Comparison of ENCODE assay signal across 11 cellular contexts in genomic region chr1:54490361-54491248, GRCh38. TPM values are rescaled to one million over a fixed set of nuclear protein-coding genes. Genes with fewer than 3 reads are reported as not detected.
DNase-seq lines count a peak whose midpoint lies in the region; ATAC-seq and TF ChIP-seq lines count a peak whose summit lies in the region.
"Had no signal": no experiment of that assay in that cellular context is flagged by ENCODE, and none has a peak within 500 bp of the region (broad histone marks: within the 10 kb centered on the region; RNA-seq: fewer than 3 reads in every experiment).

No MANE protein-coding gene starts in this region.

- POLR2A ChIA-PET in CD8-positive, alpha-beta T cell (lab: Charles Lee) = interaction anchor here (1.5 to 5.1 kb wide), 2 partner anchors 84 to 87 kb away, joined by 5 to 70 read pairs; partner anchors contain the start of gene SSBP3
- POLR2A ChIA-PET in HEK293 (lab: Yijun Ruan, JAX) = no interaction called here

- H3K27ac ChIP-seq in CD8-positive, alpha-beta T cell (ENCODE audit: low read depth, low read length) = no peak overlapping the region
- no peak overlapping the region for H3K27ac ChIP-seq in HEK293 (ENCODE audit: extremely low read depth, low read depth, low read length)
- peak overlapping the region; percentile 66 to 92 for H3K27ac ChIP-seq in ascending aorta

- ATAC-seq in CD8-positive, alpha-beta T cell = no peak
- ATAC-seq in naive B cell (ENCODE audit: low read depth in 2 of 2) = no peak
- no peak for ATAC-seq in GM18909 (IDR thresholded peaks at IDR 0.05; ENCODE audit: poor library complexity, unreplicated experiment)
- no peak for ATAC-seq in HG02642 (IDR thresholded peaks at IDR 0.05; ENCODE audit: poor library complexity, unreplicated experiment)
- no peak for ATAC-seq in HG02884 (IDR thresholded peaks at IDR 0.05; ENCODE audit: unreplicated experiment)

- H3K36me3 Mint-ChIP-seq in CD8-positive, alpha-beta T cell = no peaks in the 10 kb centered on the region
- H3K36me3 Mint-ChIP-seq in naive B cell = peaks cover 0 to 7% of the 10 kb centered on the region in 2 donors

- intact Hi-C loops in CD8-positive, alpha-beta T cell (cut with DNase I, micrococcal nuclease) = no loop called here
- intact Hi-C loops in ascending aorta (cut with DNase I) = loop anchor here (2.0 to 10.0 kb wide), 3 partner anchors 56 to 596 kb away; partner anchors contain the start of genes DIO1 and TTC4

- DNase-seq in CD8-positive, alpha-beta T cell = no peak
- DNase-seq in ascending aorta (ENCODE audit: low spot score in 2 of 2) (no peak), naive B cell (no peak), GF-D8 (lab: John Stamatoyannopoulos, UW) (no peak)
- DNase-seq: activated CD4-positive, alpha-beta T cell treated with anti-CD3 and anti-CD28 coated beads, Interleukin-2, amount 50 U/mL, for 4 hours; hippocampal formation; stimulated activated CD8-positive, alpha-beta memory T cell treated with anti-CD3 and anti-CD28 coated beads, Interleukin-4, amount 100 ng/mL, for 48 hours had no signal

- no peak overlapping the region for H3K27ac Mint-ChIP-seq in CD8-positive, alpha-beta T cell
- H3K27ac Mint-ChIP-seq in naive B cell = peak overlapping the region in 1 of 6 donors; percentile 42

- H3K4me1 Mint-ChIP-seq in CD8-positive, alpha-beta T cell (ENCODE audit: low read depth) = peaks cover 27% of the 10 kb centered on the region
- peaks cover 23 to 40% (median 32%) of the 10 kb centered on the region in 3 donors for H3K4me1 Mint-ChIP-seq in naive B cell

- CTCF ChIA-PET in CD8-positive, alpha-beta T cell (lab: Charles Lee) = interaction anchor here (0.8 to 3.4 kb wide), 32 partner anchors 13 to 630 kb away, joined by 3 to 35 read pairs (median 5); no protein-coding TSS in a partner anchor
- CTCF ChIA-PET in HEK293 (lab: Yijun Ruan, JAX) = interaction anchor here (0.7 to 1.7 kb wide), 12 partner anchors 29 to 630 kb away, joined by 3 to 16 read pairs (median 4); partner anchors contain the start of gene SSBP3

- peaks cover 11% of the 10 kb centered on the region for H3K27me3 Mint-ChIP-seq in CD8-positive, alpha-beta T cell (ENCODE audit: low read depth)
- H3K27me3 Mint-ChIP-seq in naive B cell = peaks cover 11 to 34% (median 19%) of the 10 kb centered on the region in 3 donors

- H3K4me3 Mint-ChIP-seq in CD8-positive, alpha-beta T cell = peak overlapping the region; percentile 43
- H3K4me3 Mint-ChIP-seq in naive B cell = peak overlapping the region in 6 of 8 donors; percentile 37 to 96 (median 62)

- no peaks in the 10 kb centered on the region for H3K36me3 ChIP-seq in CD8-positive, alpha-beta T cell (ENCODE audit: insufficient read depth, low read length)
- H3K36me3 ChIP-seq in HEK293 (ENCODE audit: control insufficient read depth in 2 of 2, insufficient read depth in 1 of 2, low read length in 2 of 2) = no peaks in the 10 kb centered on the region
- H3K36me3 ChIP-seq in ascending aorta = no peaks in the 10 kb centered on the region

- H3K27me3 ChIP-seq in CD8-positive, alpha-beta T cell (ENCODE audit: insufficient read depth, low read length) = no peaks in the 10 kb centered on the region
- no peaks in the 10 kb centered on the region for H3K27me3 ChIP-seq in ascending aorta

- H3K4me3 ChIP-seq in CD8-positive, alpha-beta T cell (ENCODE audit: low read depth, low read length) = no peak overlapping the region
- H3K4me3 ChIP-seq in HEK293 (ENCODE audit: low read depth, low read length) = no peak overlapping the region
- H3K4me3 ChIP-seq in ascending aorta = peak overlapping the region in 1 of 2 donors; percentile 5

- no peaks in the 10 kb centered on the region for H3K9me3 ChIP-seq in CD8-positive, alpha-beta T cell (ENCODE audit: low read length)
- H3K9me3 ChIP-seq in HEK293 (ENCODE audit: control insufficient read depth, insufficient read depth, low read depth, low read length) (no peaks in the 10 kb centered on the region), ascending aorta (no peaks in the 10 kb centered on the region)

- no peak for TF ChIP-seq CTCF in CD8-positive, alpha-beta T cell (IDR thresholded peaks at IDR 0.05)
- TF ChIP-seq CTCF in HEK293 (tag by site-specific recombination; IDR thresholded peaks at IDR 0.05) (no peak), ascending aorta (IDR thresholded peaks at IDR 0.05) (no peak)

- no peaks in the 10 kb centered on the region for H3K9me3 Mint-ChIP-seq in CD8-positive, alpha-beta T cell
- H3K9me3 Mint-ChIP-seq in naive B cell = peaks cover 0 to 2% (median 0%) of the 10 kb centered on the region in 7 donors

- peaks cover 29% of the 10 kb centered on the region for H3K4me1 ChIP-seq in CD8-positive, alpha-beta T cell (ENCODE audit: insufficient read depth, low read length)
- H3K4me1 ChIP-seq in HEK293 (ENCODE audit: control insufficient read depth, insufficient read depth, low read length) (peaks cover 4% of the 10 kb centered on the region), ascending aorta (peaks cover 0 to 31% of the 10 kb centered on the region in 2 donors)

TF ChIP-seq in HEK293, 187 proteins besides CTCF, POLR2A, EP300 and RAD21 (continues in another document):
- TF ChIP-seq PRDM4 (tag by site-specific recombination; IDR thresholded peaks at IDR 0.05) (no peak), ZNF133 (tag by site-specific recombination; IDR thresholded peaks at IDR 0.05) (no peak), ZNF416 (tag by site-specific recombination; IDR thresholded peaks at IDR 0.05) (no peak), GLIS1 (tag by site-specific recombination; IDR thresholded peaks at IDR 0.05) (peak; percentile 27; the same call in 1 of the 2 replicates), YY2 (tag by site-specific recombination; IDR thresholded peaks at IDR 0.05) (no peak), ZNF404 (tag by site-specific recombination; IDR thresholded peaks at IDR 0.05) (no peak), ZBTB17 (tag by site-specific recombination; IDR thresholded peaks at IDR 0.05) (no peak), KLF9 (tag by site-specific recombination; IDR thresholded peaks at IDR 0.05; ENCODE audit: low read depth) (peak; percentile 45; the same call in 1 of the 2 replicates), ZBTB7A (tag by site-specific recombination; IDR thresholded peaks at IDR 0.05; ENCODE audit: low read depth) (no peak), KLF17 (tag by site-specific recombination; IDR thresholded peaks at IDR 0.05) (peak; percentile 52), ZNF184 (tag by site-specific recombination; IDR thresholded peaks at IDR 0.05) (no peak), SP2 (tag by site-specific recombination; IDR thresholded peaks at IDR 0.05) (peak; percentile 16; the same call in 1 of the 2 replicates), ZBTB48 (tag by site-specific recombination; IDR thresholded peaks at IDR 0.05) (no peak), ZNF791 (tag by site-specific recombination; IDR thresholded peaks at IDR 0.05) (no peak), ZNF626 (tag by site-specific recombination; IDR thresholded peaks at IDR 0.05) (no peak), ZIC2 (tag by site-specific recombination; IDR thresholded peaks at IDR 0.05) (peak; percentile 70), SP7 (tag by site-specific recombination; IDR thresholded peaks at IDR 0.05) (no peak), PBX3 (CRISPR knock-in tag; IDR thresholded peaks at IDR 0.05) (no peak), ZNF623 (tag by site-specific recombination; IDR thresholded peaks at IDR 0.05) (no peak)

RNA-seq across cellular contexts. Expression of gene ACOT11, which starts 57.4 kb away (rescaled TPM):
- under 1 TPM; 0.14 to 0.27 TPM for total RNA-seq in CD8-positive, alpha-beta T cell
- 30.4 TPM for total RNA-seq in ascending aorta
- not detected for polyA plus RNA-seq in naive B cell (ENCODE audit: low read depth in 6 of 6)

Comparison
In these comparisons a context has a peak if more than half of its experiments do, and no peak if none do; other contexts are left out.
1. H3K27ac ChIP-seq: peak in ascending aorta (2 of 2); none in CD8-positive, alpha-beta T cell (single experiment) and HEK293 (single experiment).
2. RNA of gene ACOT11, which starts 57.4 kb away (total RNA-seq): 30.4 TPM in ascending aorta (single experiment); 0.14 to 0.27 TPM in CD8-positive, alpha-beta T cell; every median in the first group is over 10 times any median in the second.